In genomic region chr13:114118086-114118762, GRCh38 we compare ENCODE assay signal across 10 cellular contexts. TPM values are rescaled to one million over a fixed set of nuclear protein-coding genes. Genes with fewer than 3 reads are reported as not detected.
DNase-seq lines count a peak whose midpoint lies in the region; ATAC-seq and TF ChIP-seq lines count a peak whose summit lies in the region.
"Had no signal": no experiment of that assay in that cellular context is flagged by ENCODE, and none has a peak within 500 bp of the region (broad histone marks: within the 10 kb centered on the region; RNA-seq: fewer than 3 reads in every experiment).

No MANE protein-coding gene starts in this region.

- H3K4me1 ChIP-seq in cardiac muscle cell (ENCODE audit: low read depth) (peaks cover 37% of the 10 kb centered on the region), body of pancreas (peaks cover 26% of the 10 kb centered on the region), upper lobe of right lung (peaks cover 48% of the 10 kb centered on the region)

- no peak overlapping the region for H3K4me3 Mint-ChIP-seq in mesothelial cell of epicardium

- no peak for TF ChIP-seq POLR2A in body of pancreas (IDR thresholded peaks at IDR 0.05)

- H3K36me3 ChIP-seq in cardiac muscle cell: no peaks in the 10 kb centered on the region
- H3K36me3 ChIP-seq in body of pancreas (replicated peaks in 1 of 2; ENCODE audit: insufficient read depth in 1 of 2, low read depth in 2 of 2): no peaks in the 10 kb centered on the region
- H3K36me3 ChIP-seq in upper lobe of right lung: no peaks in the 10 kb centered on the region

- no peak for DNase-seq in cardiac muscle cell (ENCODE audit: low read depth in 1 of 2, low spot score in 1 of 2)
- DNase-seq in cardiac septum (ENCODE audit: low spot score): no peak
- peak in 1 of 4 donors; percentile 3 for DNase-seq in body of pancreas
- DNase-seq in mesothelial cell of epicardium (ENCODE audit: low spot score in 2 of 2, unreplicated experiment in 2 of 2): no peak
- no peak for DNase-seq in upper lobe of right lung
- DNase-seq in NCI-H187 treated with DMSO at 0.1 percent for 48 hours (lab: John Stamatoyannopoulos, UW): no peak
- DNase-seq in NK-92 treated with Interleukin-12 subunit alpha and Interleukin-12 subunit beta, amount 100 ng/mL, for 24 hours (lab: John Stamatoyannopoulos, UW): no peak
- DNase-seq: H7, NCI-H524 had no signal

- H3K27me3 ChIP-seq in cardiac muscle cell (no peaks in the 10 kb centered on the region), body of pancreas (no peaks in the 10 kb centered on the region), upper lobe of right lung (no peaks in the 10 kb centered on the region)

- H3K9me3 ChIP-seq in cardiac muscle cell (ENCODE audit: low read depth) (no peaks in the 10 kb centered on the region), body of pancreas (no peaks in the 10 kb centered on the region), upper lobe of right lung (no peaks in the 10 kb centered on the region)

- H3K27ac ChIP-seq in cardiac muscle cell: peak overlapping the region; percentile 78
- peak overlapping the region; percentile 73 to 83 (median 80) for H3K27ac ChIP-seq in body of pancreas
- peak overlapping the region; percentile 73 for H3K27ac ChIP-seq in upper lobe of right lung

- peaks cover 31% of the 10 kb centered on the region for H3K4me1 Mint-ChIP-seq in mesothelial cell of epicardium

- intact Hi-C loops in cardiac septum (cut with DNase I) (no loop called here), body of pancreas (cut with DNase I) (no loop called here), upper lobe of right lung (cut with DNase I) (no loop called here)

- no peak overlapping the region for H3K4me3 ChIP-seq in cardiac muscle cell
- H3K4me3 ChIP-seq in body of pancreas: no peak overlapping the region
- H3K4me3 ChIP-seq in upper lobe of right lung: no peak overlapping the region

- peaks cover 2% of the 10 kb centered on the region for H3K27me3 Mint-ChIP-seq in mesothelial cell of epicardium (ENCODE audit: low read depth)

- peak overlapping the region; percentile 80 for H3K27ac Mint-ChIP-seq in mesothelial cell of epicardium

- TF ChIP-seq CTCF in cardiac muscle cell (IDR thresholded peaks at IDR 0.05; ENCODE audit: low read depth, low read length) (no peak), body of pancreas (IDR thresholded peaks at IDR 0.05) (no peak), mesothelial cell of epicardium (IDR thresholded peaks at IDR 0.05; ENCODE audit: unreplicated experiment) (no peak), upper lobe of right lung (IDR thresholded peaks at IDR 0.05) (no peak)

- ATAC-seq in body of pancreas (no peak), upper lobe of right lung (no peak), HG02623 (IDR thresholded peaks at IDR 0.05; ENCODE audit: unreplicated experiment) (no peak)

- no peaks in the 10 kb centered on the region for H3K9me3 Mint-ChIP-seq in mesothelial cell of epicardium

- H3K36me3 Mint-ChIP-seq in mesothelial cell of epicardium: no peaks in the 10 kb centered on the region

- 29 to 42% methylated on average over 10 to 11 of the region's 11 CpGs for WGBS in body of pancreas, 2 donors

RNA-seq across cellular contexts. Expression of gene RASA3, which starts 14.2 kb away (rescaled TPM):
- total RNA-seq in cardiac muscle cell: 18.1 and 26.0 TPM in 2 replicates
- polyA plus RNA-seq in cardiac muscle cell: 14.0 and 21.4 TPM in 2 replicates
- 9.7 TPM for total RNA-seq in cardiac septum
- total RNA-seq in body of pancreas: 10 to 100 TPM; 10.2 to 19.2 TPM
- total RNA-seq in mesothelial cell of epicardium: 13.5 to 14.6 TPM (median 13.7 TPM) in 3 replicates
- 17.3 TPM for total RNA-seq in upper lobe of right lung
